Comparison of ENCODE assay signal across 1 cellular context in genomic region chr10:14574885-14575284, GRCh38.
TF ChIP-seq lines count a peak whose summit lies in the region.

No MANE protein-coding gene starts in this region.

TF ChIP-seq in A549, 52 proteins besides CTCF, POLR2A, EP300 and RAD21 (continued from another document):
- TF ChIP-seq HES2 (IDR thresholded peaks at IDR 0.05) (no peak), RFX5 (IDR thresholded peaks at IDR 0.05) (no peak), TP53 (CRISPR knock-in tag; IDR thresholded peaks at IDR 0.05) (no peak), JUN (IDR thresholded peaks at IDR 0.05) (no peak), BHLHE40 (IDR thresholded peaks at IDR 0.05; ENCODE audit: low read depth, low read length) (no peak), HDAC2 (IDR thresholded peaks at IDR 0.05) (no peak), NPAS2 (CRISPR knock-in tag; IDR thresholded peaks at IDR 0.05; ENCODE audit: borderline replicate concordance) (no peak)
